In genomic region chr4:144655491-144655890, GRCh38 we compare ENCODE assay signal across 25 cellular contexts. TPM values are rescaled to one million over a fixed set of nuclear protein-coding genes. Genes with fewer than 3 reads are reported as not detected.
A peak's percentile ranks its signal among the peaks of the same experiment; 100 is the strongest.
DNase-seq lines count a peak whose midpoint lies in the region; ATAC-seq, FAIRE-seq and TF ChIP-seq lines count a peak whose summit lies in the region.
"Had no signal": no experiment of that assay in that cellular context is flagged by ENCODE, and none has a peak within 500 bp of the region (broad histone marks: within the 10 kb centered on the region; RNA-seq: fewer than 3 reads in every experiment).

No MANE protein-coding gene starts in this region.

- ATAC-seq in GM19463 (IDR thresholded peaks at IDR 0.05; ENCODE audit: unreplicated experiment): no peak
- ATAC-seq: PC-3, SK-N-SH treated with all-trans-retinoic acid at 6 μM for 48 hours had no signal

- no peak overlapping the region for H3K27ac ChIP-seq in endothelial cell of umbilical vein (ENCODE audit: insufficient read depth, low read depth, low read length)
- H3K27ac ChIP-seq: KMS-11, SJCRH30 had no signal

- H4K20me1 ChIP-seq in endothelial cell of umbilical vein (replicated peaks; ENCODE audit: control insufficient read depth, extremely low read depth, insufficient read depth, low read length): peaks cover 41% of the 10 kb centered on the region

- no TSS peak for BruUV-seq in endothelial cell of umbilical vein (replicated peaks; lab: Mats Ljungman, UMichigan)

- peaks cover 11 to 78% of the 10 kb centered on the region in 2 experiments for H3K36me3 ChIP-seq in endothelial cell of umbilical vein (ENCODE audit: control insufficient read depth in 2 of 2, extremely low read depth in 1 of 2, insufficient read depth in 2 of 2, low read length in 2 of 2)
- H3K36me3 ChIP-seq: HAP-1 had no signal

- peaks cover 7% of the 10 kb centered on the region for H3K9me1 ChIP-seq in endothelial cell of umbilical vein (replicated peaks; ENCODE audit: control insufficient read depth, extremely low read depth, insufficient read depth, low read length)

- no peak overlapping the region for H3K9ac ChIP-seq in endothelial cell of umbilical vein (replicated peaks; ENCODE audit: extremely low read depth, insufficient read depth, low read length)
- H3K9ac ChIP-seq: KMS-11 had no signal

- no peak overlapping the region for H3K4me3 ChIP-seq in endothelial cell of umbilical vein (replicated peaks in 1 of 3; ENCODE audit: insufficient read depth in 1 of 3, low read depth in 1 of 3, low read length in 3 of 3)
- H3K4me3 ChIP-seq: HAP-1, SJCRH30 had no signal

- TF ChIP-seq POLR2A in endothelial cell of umbilical vein (IDR thresholded peaks at IDR 0.05; ENCODE audit: low read depth, low read length): no peak

- H3K27me3 ChIP-seq in endothelial cell of umbilical vein (ENCODE audit: control insufficient read depth in 2 of 2, insufficient read depth in 2 of 2, low read length in 2 of 2): no peaks in the 10 kb centered on the region
- H3K27me3 ChIP-seq: SJCRH30 had no signal

- CTCF ChIA-PET in endothelial cell of umbilical vein (lab: Charles Lee): no interaction called here

- no peak for FAIRE-seq in endothelial cell of umbilical vein (lab: Jason Lieb, UNC)
- FAIRE-seq: GM18507 had no signal

- DNase-seq in NCI-H82 (lab: John Stamatoyannopoulos, UW): peak; percentile 5
- no peak for DNase-seq in NCI-H82 treated with DMSO at 0.1 percent for 48 hours (lab: John Stamatoyannopoulos, UW; ENCODE audit: unreplicated experiment)
- DNase-seq in NCI-H146 (lab: John Stamatoyannopoulos, UW): peak; percentile 18
- DNase-seq in endothelial cell of umbilical vein (ENCODE audit: low read depth, low spot score): no peak
- DNase-seq in glomerular visceral epithelial cell (ENCODE audit: extremely low spot score): no peak
- no peak for DNase-seq in cerebellar cortex (ENCODE audit: low spot score)
- DNase-seq in effector CD8-positive, alpha-beta T cell (lab: John Stamatoyannopoulos, UW): no peak
- DNase-seq: 8988T, Calu3, DMS79 treated with DMSO at 0.1 percent for 48 hours, GOT3, HFFc6, MV-4-11, NCI-H1105, NCI-H1436 treated with DMSO at 0.1 percent for 48 hours, NCI-H2029 treated with DMSO at 0.1 percent for 48 hours, NCI-H526 treated with DMSO at 0.1 percent for 48 hours, PC-3, SJCRH30 had no signal

- peak overlapping the region; percentile 21 for H3K4me2 ChIP-seq in endothelial cell of umbilical vein (ENCODE audit: insufficient read depth, low read length)
- H3K4me2 ChIP-seq: KMS-11 had no signal

- H3K4me1 ChIP-seq in endothelial cell of umbilical vein (ENCODE audit: control insufficient read depth, extremely low read depth, insufficient read depth, low read length): peaks cover 76% of the 10 kb centered on the region

- POLR2A ChIA-PET in endothelial cell of umbilical vein (lab: Charles Lee): no interaction called here

- H2AFZ ChIP-seq in endothelial cell of umbilical vein (ENCODE audit: low read depth, low read length): no peak overlapping the region

- intact Hi-C loops in endothelial cell of umbilical vein (cut with micrococcal nuclease): no loop called here

- dilution Hi-C loops in endothelial cell of umbilical vein (cut with MboI; ENCODE audit: extremely low pct_ligation_motif_present, low sequenced_read_pairs): no loop called here

- no peaks in the 10 kb centered on the region for H3K9me3 ChIP-seq in endothelial cell of umbilical vein (replicated peaks; ENCODE audit: control insufficient read depth, insufficient read depth, low read length)
- H3K9me3 ChIP-seq: HAP-1, SJCRH30 had no signal

- H3K79me2 ChIP-seq in endothelial cell of umbilical vein (ENCODE audit: control insufficient read depth, insufficient read depth, low read length): peaks cover 100% of the 10 kb centered on the region

- TF ChIP-seq CTCF in endothelial cell of umbilical vein (IDR thresholded peaks at IDR 0.05; ENCODE audit: extremely low read depth in 1 of 2, insufficient read depth in 1 of 2, low read depth in 1 of 2, low read length in 2 of 2): no peak

TF ChIP-seq in endothelial cell of umbilical vein, 7 proteins besides CTCF, POLR2A, EP300 and RAD21:
- TF ChIP-seq FOS (IDR thresholded peaks at IDR 0.05; ENCODE audit: borderline replicate concordance, insufficient read depth, low read length) (peak; percentile 5), JUN (IDR thresholded peaks at IDR 0.05; ENCODE audit: borderline replicate concordance, insufficient read depth, insufficient read length, low read depth) (no peak), GATA2 (IDR thresholded peaks at IDR 0.05; ENCODE audit: insufficient read depth, insufficient read length, low read depth, low read length) (peak; percentile 12), POLR2AphosphoS5 (IDR thresholded peaks at IDR 0.05; ENCODE audit: insufficient read depth, low read depth, low read length) (no peak), MYC (IDR thresholded peaks at IDR 0.05; ENCODE audit: low read depth, low read length) (no peak), MAX (IDR thresholded peaks at IDR 0.05; ENCODE audit: insufficient read depth, insufficient read length) (no peak)

RNA-seq across cellular contexts. Expression of gene HHIP, which starts 9.5 kb away (rescaled TPM):
- total RNA-seq in endothelial cell of umbilical vein: 971 and 1,052 TPM in 2 replicates
- 227 and 239 TPM in 2 replicates for polyA plus RNA-seq in endothelial cell of umbilical vein
- 227 and 244 TPM in 2 replicates for polyA plus RNA-seq in endothelial cell of umbilical vein (2011; cell fraction: cytosol; rRNA removed)
- polyA plus RNA-seq in endothelial cell of umbilical vein (2011; cell fraction: nucleus; rRNA removed): 361 and 391 TPM in 2 replicates
- 1,017 and 1,260 TPM in 2 replicates for polyA plus RNA-seq in endothelial cell of umbilical vein (2012)
- 352 and 386 TPM in 2 replicates for polyA minus RNA-seq in endothelial cell of umbilical vein
- polyA minus RNA-seq in endothelial cell of umbilical vein (2011; cell fraction: cytosol; rRNA and poly(A)+ RNA removed): not detected
- 852 and 882 TPM in 2 replicates for polyA minus RNA-seq in endothelial cell of umbilical vein (2011; cell fraction: nucleus; rRNA and poly(A)+ RNA removed)
- polyA plus RNA-seq: IgD-negative memory B cell had no signal

Comparison
In these comparisons a context has a peak if more than half of its experiments do, and no peak if none do; other contexts are left out.
1. DNase-seq: peak in NCI-H82 (single experiment) and NCI-H146 (single experiment); none in NCI-H82 treated with DMSO at 0.1 percent for 48 hours (single experiment), endothelial cell of umbilical vein (single experiment), glomerular visceral epithelial cell (single experiment), cerebellar cortex (single experiment) and effector CD8-positive, alpha-beta T cell (single experiment).